Comparison of ENCODE assay signal across 16 cellular contexts in the genomic region with DNA sequence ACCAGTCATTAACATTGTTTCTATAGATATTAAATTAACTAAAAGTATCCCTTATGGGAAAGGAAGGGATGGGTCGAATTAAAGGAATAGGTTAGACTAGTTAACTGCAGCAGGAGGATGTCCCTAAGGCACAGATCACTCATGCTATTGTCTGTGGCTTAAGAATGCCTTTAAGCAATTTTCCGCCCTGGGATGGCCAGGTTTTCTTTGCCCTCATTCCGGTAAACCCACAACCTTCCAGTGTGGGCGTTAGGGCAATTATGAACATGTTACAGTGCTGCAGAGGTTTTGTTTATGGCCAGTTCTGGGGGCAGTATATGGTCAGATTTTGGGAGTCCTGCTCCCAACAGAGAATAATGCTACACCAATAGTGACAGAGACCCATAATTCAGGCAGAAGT.
DNase-seq lines count a peak whose midpoint lies in the region; ATAC-seq, FAIRE-seq and TF ChIP-seq lines count a peak whose summit lies in the region.
"Had no signal": no experiment of that assay in that cellular context is flagged by ENCODE, and none has a peak within 500 bp of the region (broad histone marks: within the 10 kb centered on the region; RNA-seq: fewer than 3 reads in every experiment).

No MANE protein-coding gene starts in this region.

- H3K4me3 ChIP-seq in A549 (no peak overlapping the region), HAP-1 (no peak overlapping the region), K562 (no peak overlapping the region)
- H3K4me3 ChIP-seq: Peyer's patch had no signal

- TF ChIP-seq CTCF in A549 (IDR thresholded peaks at IDR 0.05) (no peak), K562 (IDR thresholded peaks at IDR 0.05 in 2 of 3, conservative IDR thresholded peaks at IDR 0.05 in 1 of 3; ENCODE audit: insufficient read depth in 2 of 3, low read depth in 1 of 3, low read length in 3 of 3) (no peak)

- H3K4me2 ChIP-seq in A549 (peak overlapping the region; percentile 16; the same call in 1 of the 3 replicates), K562 (ENCODE audit: insufficient read depth, low read length) (peak overlapping the region; percentile 21; the same call in 1 of the 2 replicates)

- H3K36me3 ChIP-seq in HAP-1 (replicated peaks) = no peaks in the 10 kb centered on the region
- H3K36me3 ChIP-seq in K562 (ENCODE audit: control insufficient read depth, insufficient read depth, low read length) = no peaks in the 10 kb centered on the region
- H3K36me3 ChIP-seq: Peyer's patch had no signal

- no peaks in the 10 kb centered on the region for H3K79me2 ChIP-seq in K562 (ENCODE audit: control insufficient read depth, insufficient read depth, low read length)

- TF ChIP-seq RAD21 in A549 (conservative IDR thresholded peaks at IDR 0.05 in 1 of 2, IDR thresholded peaks at IDR 0.05 in 1 of 2) (no peak), K562 (CRISPR knock-in tag; conservative IDR thresholded peaks at IDR 0.05 in 1 of 2, IDR thresholded peaks at IDR 0.05 in 1 of 2) (no peak)

- no peak for TF ChIP-seq EP300 in A549 (IDR thresholded peaks at IDR 0.05)
- no peak for TF ChIP-seq EP300 in K562 (IDR thresholded peaks at IDR 0.05; ENCODE audit: low read length)

- H3K27me3 ChIP-seq in HAP-1 (ENCODE audit: low read depth) (peaks cover 6% of the 10 kb centered on the region), K562 (ENCODE audit: control insufficient read depth in 2 of 2, insufficient read depth in 2 of 2, low read length in 2 of 2) (peaks cover 3 to 8% of the 10 kb centered on the region in 2 experiments; a peak in 2 of 5 replicates)
- H3K27me3 ChIP-seq: Peyer's patch had no signal

- H3K27ac ChIP-seq in A549 = no peak overlapping the region
- no peak overlapping the region for H3K27ac ChIP-seq in K562 (ENCODE audit: extremely low read depth, low read depth, low read length)
- H3K27ac ChIP-seq: Peyer's patch had no signal

- WGBS in A549 (ENCODE audit: missing lambda C conversion rate) = 51% methylated on average over 4 of the region's 4 CpGs
- WGBS in K562 (ENCODE audit: insufficient coverage, low coverage, missing lambda C conversion rate) = 3% methylated on average over 4 of the region's 4 CpGs

- no TSS peak for BruUV-seq in K562 (replicated peaks; lab: Mats Ljungman, UMichigan)

- H3K9me1 ChIP-seq in K562 (ENCODE audit: control insufficient read depth, insufficient read depth, low read length) = no peaks in the 10 kb centered on the region

- intact Hi-C loops in K562 (cut with micrococcal nuclease) = loop anchor here (5.0 kb wide), 1 partner anchor 247 kb away; no protein-coding TSS in a partner anchor
- intact Hi-C loops in head of caudate nucleus (cut with DNase I) = no loop called here

- no peak for DNase-seq in A549 (ENCODE audit: low read depth in 1 of 2, low spot score in 1 of 2)
- DNase-seq in HAP-1 (ENCODE audit: low spot score in 2 of 2) = peak; percentile 3 to 19
- no peak for DNase-seq in K562 (ENCODE audit: extremely low read depth in 1 of 4, low spot score in 3 of 4)
- peak; percentile 60 for DNase-seq in islet precursor cell
- no peak for DNase-seq in putamen (ENCODE audit: low spot score)
- no peak for DNase-seq in head of caudate nucleus
- no peak for DNase-seq in NCI-H510A (lab: John Stamatoyannopoulos, UW)
- no peak for DNase-seq in KG1 (lab: John Stamatoyannopoulos, UW)
- DNase-seq: 8988T, DMS79, GDM1, NCI-H2107, NCI-H774, Peyer's patch had no signal

- in situ Hi-C loops in HAP-1 (cut with MboI; ENCODE audit: low sequenced_read_pairs) = no loop called here
- in situ Hi-C loops in K562 (cut with MboI) = no loop called here

- CTCF ChIA-PET in A549 (lab: Yijun Ruan, JAX) (no interaction called here), K562 (lab: Yijun Ruan, JAX; ENCODE audit: low intra/inter-chr PET ratio) (no interaction called here)

- no peak overlapping the region for H3K9ac ChIP-seq in K562 (ENCODE audit: insufficient read depth in 1 of 2, low read depth in 2 of 2, low read length in 2 of 2)

- H3K4me1 ChIP-seq in A549 (peaks cover 8% of the 10 kb centered on the region; the same call in 2 of the 3 replicates), HAP-1 (peaks cover 8% of the 10 kb centered on the region), K562 (replicated peaks in 1 of 2; ENCODE audit: control insufficient read depth in 2 of 2, insufficient read depth in 2 of 2, low read length in 2 of 2) (peaks cover 8 to 12% of the 10 kb centered on the region in 2 experiments; a peak in 3 of 5 replicates)
- H3K4me1 ChIP-seq: Peyer's patch had no signal

- POLR2A ChIA-PET in A549 (lab: Yijun Ruan, JAX) = no interaction called here
- POLR2A ChIA-PET in K562 (lab: Yijun Ruan, JAX) = interaction anchor here (2.0 kb wide), 1 partner anchor 230 kb away, joined by 6 read pairs; no protein-coding TSS in a partner anchor

- H2AFZ ChIP-seq in K562 (ENCODE audit: low read depth, low read length) = no peak overlapping the region

- peaks cover 8% of the 10 kb centered on the region; the same call in 1 of the 2 replicates for H4K20me1 ChIP-seq in K562 (replicated peaks; ENCODE audit: control insufficient read depth, insufficient read depth, low read length)

- no peak for TF ChIP-seq POLR2A in A549 (IDR thresholded peaks at IDR 0.05; ENCODE audit: low read length)
- TF ChIP-seq POLR2A in K562 (conservative IDR thresholded peaks at IDR 0.05) = no peak

- ATAC-seq in A549 (0 out of 6 replicates have a peak, but pooled peaks of 1 of the 2 experiments have one; percentile 19), K562 (no peak)

- FAIRE-seq in A549 (lab: Jason Lieb, UNC) (no peak), K562 (lab: Jason Lieb, UNC) (no peak)
- FAIRE-seq: GM12892, H1 had no signal

- H3K9me3 ChIP-seq in A549 = no peaks in the 10 kb centered on the region
- H3K9me3 ChIP-seq in HAP-1 = no peaks in the 10 kb centered on the region
- H3K9me3 ChIP-seq in K562 (replicated peaks; ENCODE audit: control insufficient read depth, insufficient read depth, low read depth, low read length) = no peaks in the 10 kb centered on the region
- H3K9me3 ChIP-seq: Peyer's patch had no signal

TF ChIP-seq in A549, 52 proteins besides CTCF, POLR2A, EP300 and RAD21:
- TF ChIP-seq SREBF2 (IDR thresholded peaks at IDR 0.05) = no peak
- TF ChIP-seq, protein P1, sequence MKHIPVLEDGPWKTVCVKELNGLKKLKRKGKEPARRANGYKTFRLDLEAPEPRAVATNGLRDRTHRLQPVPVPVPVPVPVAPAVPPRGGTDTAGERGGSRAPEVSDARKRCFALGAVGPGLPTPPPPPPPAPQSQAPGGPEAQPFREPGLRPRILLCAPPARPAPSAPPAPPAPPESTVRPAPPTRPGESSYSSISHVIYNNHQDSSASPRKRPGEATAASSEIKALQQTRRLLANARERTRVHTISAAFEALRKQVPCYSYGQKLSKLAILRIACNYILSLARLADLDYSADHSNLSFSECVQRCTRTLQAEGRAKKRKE (CRISPR knock-in tag; IDR thresholded peaks at IDR 0.05; ENCODE audit: low read depth) = no peak

TF ChIP-seq in K562, 482 proteins besides CTCF, POLR2A, EP300 and RAD21:
- TF ChIP-seq, protein P2, sequence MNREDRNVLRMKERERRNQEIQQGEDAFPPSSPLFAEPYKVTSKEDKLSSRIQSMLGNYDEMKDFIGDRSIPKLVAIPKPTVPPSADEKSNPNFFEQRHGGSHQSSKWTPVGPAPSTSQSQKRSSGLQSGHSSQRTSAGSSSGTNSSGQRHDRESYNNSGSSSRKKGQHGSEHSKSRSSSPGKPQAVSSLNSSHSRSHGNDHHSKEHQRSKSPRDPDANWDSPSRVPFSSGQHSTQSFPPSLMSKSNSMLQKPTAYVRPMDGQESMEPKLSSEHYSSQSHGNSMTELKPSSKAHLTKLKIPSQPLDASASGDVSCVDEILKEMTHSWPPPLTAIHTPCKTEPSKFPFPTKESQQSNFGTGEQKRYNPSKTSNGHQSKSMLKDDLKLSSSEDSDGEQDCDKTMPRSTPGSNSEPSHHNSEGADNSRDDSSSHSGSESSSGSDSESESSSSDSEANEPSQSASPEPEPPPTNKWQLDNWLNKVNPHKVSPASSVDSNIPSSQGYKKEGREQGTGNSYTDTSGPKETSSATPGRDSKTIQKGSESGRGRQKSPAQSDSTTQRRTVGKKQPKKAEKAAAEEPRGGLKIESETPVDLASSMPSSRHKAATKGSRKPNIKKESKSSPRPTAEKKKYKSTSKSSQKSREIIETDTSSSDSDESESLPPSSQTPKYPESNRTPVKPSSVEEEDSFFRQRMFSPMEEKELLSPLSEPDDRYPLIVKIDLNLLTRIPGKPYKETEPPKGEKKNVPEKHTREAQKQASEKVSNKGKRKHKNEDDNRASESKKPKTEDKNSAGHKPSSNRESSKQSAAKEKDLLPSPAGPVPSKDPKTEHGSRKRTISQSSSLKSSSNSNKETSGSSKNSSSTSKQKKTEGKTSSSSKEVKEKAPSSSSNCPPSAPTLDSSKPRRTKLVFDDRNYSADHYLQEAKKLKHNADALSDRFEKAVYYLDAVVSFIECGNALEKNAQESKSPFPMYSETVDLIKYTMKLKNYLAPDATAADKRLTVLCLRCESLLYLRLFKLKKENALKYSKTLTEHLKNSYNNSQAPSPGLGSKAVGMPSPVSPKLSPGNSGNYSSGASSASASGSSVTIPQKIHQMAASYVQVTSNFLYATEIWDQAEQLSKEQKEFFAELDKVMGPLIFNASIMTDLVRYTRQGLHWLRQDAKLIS (CRISPR knock-in tag; IDR thresholded peaks at IDR 0.05) = 0 out of 2 replicates have a peak, but pooled peaks have one; percentile 12
- TF ChIP-seq SMAD1 (IDR thresholded peaks at IDR 0.05; ENCODE audit: low read depth, low read length, partially characterized antibody) = no peak

Comparison
In these comparisons a context has a peak if more than half of its experiments do, and no peak if none do; other contexts are left out.
1. DNase-seq: peak in HAP-1 (2 of 2) and islet precursor cell (single experiment); none in A549 (0 of 2), K562 (0 of 4), putamen (single experiment), head of caudate nucleus (0 of 42), NCI-H510A (single experiment) and KG1 (single experiment).